19 cellular contexts compared by ENCODE assay signal in genomic region chr6:56719310-56719709, GRCh38.
A peak's percentile ranks its signal among the peaks of the same experiment; 100 is the strongest.
DNase-seq lines count a peak whose midpoint lies in the region; ATAC-seq and TF ChIP-seq lines count a peak whose summit lies in the region.
"Had no signal": no experiment of that assay in that cellular context is flagged by ENCODE, and none has a peak within 500 bp of the region (broad histone marks: within the 10 kb centered on the region; RNA-seq: fewer than 3 reads in every experiment).

No MANE protein-coding gene starts in this region.

- H3K4me3 Mint-ChIP-seq in HFFc6: peak overlapping the region; percentile 46
- no peak overlapping the region for H3K4me3 Mint-ChIP-seq in activated T-helper 17 cell treated with anti-CD3 and anti-CD28 coated beads, Interleukin-2, amount 50 U/mL, for 72 hours
- H3K4me3 Mint-ChIP-seq: activated T-cell treated with anti-CD3 and anti-CD28 coated beads, Interleukin-2, amount 50 U/mL, for 4 hours; CD4-positive, alpha-beta T cell; effector memory CD8-positive, alpha-beta T cell had no signal

- H3K27ac Mint-ChIP-seq in HFFc6: peak overlapping the region; percentile 71
- no peak overlapping the region for H3K27ac Mint-ChIP-seq in activated T-helper 17 cell treated with anti-CD3 and anti-CD28 coated beads, Interleukin-2, amount 50 U/mL, for 72 hours
- H3K27ac Mint-ChIP-seq: CD4-positive, alpha-beta T cell; effector memory CD8-positive, alpha-beta T cell had no signal

- H3K4me1 ChIP-seq in right atrium auricular region: peaks cover 0 to 16% of the 10 kb centered on the region in 2 donors

- peaks cover 39% of the 10 kb centered on the region for H3K36me3 Mint-ChIP-seq in HFFc6 (ENCODE audit: low read depth)
- H3K36me3 Mint-ChIP-seq in activated T-helper 17 cell treated with anti-CD3 and anti-CD28 coated beads, Interleukin-2, amount 50 U/mL, for 72 hours (ENCODE audit: low read depth): no peaks in the 10 kb centered on the region

- peak; percentile 23 for ATAC-seq in activated T-helper 17 cell treated with anti-CD3 and anti-CD28 coated beads, Interleukin-2, amount 50 U/mL, for 72 hours (replicated peaks)
- ATAC-seq in GM18858 (IDR thresholded peaks at IDR 0.05; ENCODE audit: unreplicated experiment): no peak
- ATAC-seq: activated T-cell treated with anti-CD3 and anti-CD28 coated beads, Interleukin-2, amount 50 U/mL, for 4 hours; effector memory CD8-positive, alpha-beta T cell; mucosa of descending colon had no signal

- H3K36me3 ChIP-seq in right atrium auricular region: no peaks in the 10 kb centered on the region
- H3K36me3 ChIP-seq: sigmoid colon had no signal

- H3K27me3 Mint-ChIP-seq in HFFc6 (ENCODE audit: insufficient read depth): peaks cover 14% of the 10 kb centered on the region
- no peaks in the 10 kb centered on the region for H3K27me3 Mint-ChIP-seq in activated T-helper 17 cell treated with anti-CD3 and anti-CD28 coated beads, Interleukin-2, amount 50 U/mL, for 72 hours
- H3K27me3 Mint-ChIP-seq: CD4-positive, alpha-beta T cell; effector memory CD8-positive, alpha-beta T cell had no signal

- H3K27me3 ChIP-seq in right atrium auricular region: no peaks in the 10 kb centered on the region
- H3K27me3 ChIP-seq: sigmoid colon had no signal

- H3K4me1 Mint-ChIP-seq in HFFc6 (ENCODE audit: low read depth): peaks cover 89% of the 10 kb centered on the region
- no peaks in the 10 kb centered on the region for H3K4me1 Mint-ChIP-seq in activated T-helper 17 cell treated with anti-CD3 and anti-CD28 coated beads, Interleukin-2, amount 50 U/mL, for 72 hours

- H3K4me3 ChIP-seq in right atrium auricular region: no peak overlapping the region
- H3K4me3 ChIP-seq: mucosa of descending colon, sigmoid colon, SK-N-MC had no signal

- DNase-seq in A172 (ENCODE audit: low spot score): peak; percentile 35
- peak; percentile 37 for DNase-seq in HFFc6
- DNase-seq in right atrium auricular region (ENCODE audit: low spot score): no peak
- DNase-seq in DMS114 treated with DMSO at 0.1 percent for 48 hours (lab: John Stamatoyannopoulos, UW; ENCODE audit: unreplicated experiment): no peak
- no peak for DNase-seq in NCI-H748 (lab: John Stamatoyannopoulos, UW; ENCODE audit: unreplicated experiment)
- DNase-seq in HUDEP-2 (lab: John Stamatoyannopoulos, UW; ENCODE audit: unreplicated experiment in 76 of 76): no peak
- DNase-seq: activated T-cell treated with anti-CD3 and anti-CD28 coated beads, Interleukin-2, amount 50 U/mL, for 4 hours; caudate nucleus; CD4-positive, alpha-beta T cell; effector memory CD8-positive, alpha-beta T cell; left cardiac atrium; mucosa of descending colon; NCI-H526 treated with DMSO at 0.1 percent for 48 hours; OCI-M1; sigmoid colon; substantia nigra had no signal

- H3K9me3 ChIP-seq in right atrium auricular region: no peaks in the 10 kb centered on the region
- H3K9me3 ChIP-seq: mucosa of descending colon, sigmoid colon had no signal

- TF ChIP-seq CTCF in HFFc6 (IDR thresholded peaks at IDR 0.05) (no peak), right atrium auricular region (IDR thresholded peaks at IDR 0.05) (no peak)

- peaks cover 24% of the 10 kb centered on the region for H3K9me3 Mint-ChIP-seq in HFFc6
- no peaks in the 10 kb centered on the region for H3K9me3 Mint-ChIP-seq in activated T-helper 17 cell treated with anti-CD3 and anti-CD28 coated beads, Interleukin-2, amount 50 U/mL, for 72 hours
- H3K9me3 Mint-ChIP-seq: CD4-positive, alpha-beta T cell; effector memory CD8-positive, alpha-beta T cell had no signal

- H3K27ac ChIP-seq in right atrium auricular region: peak overlapping the region; percentile 57 to 58
- H3K27ac ChIP-seq: sigmoid colon, SK-N-MC had no signal

Comparison
In these comparisons a context has a peak if more than half of its experiments do, and no peak if none do; other contexts are left out.
1. DNase-seq: peak in A172 (single experiment) and HFFc6 (single experiment); none in right atrium auricular region (single experiment), DMS114 treated with DMSO at 0.1 percent for 48 hours (single experiment), NCI-H748 (single experiment) and HUDEP-2 (0 of 76).